Comparison of ENCODE assay signal across 10 cellular contexts in genomic region chr20:34377072-34377847, GRCh38. TPM values are rescaled to one million over a fixed set of nuclear protein-coding genes. Genes with fewer than 3 reads are reported as not detected.
DNase-seq lines count a peak whose midpoint lies in the region; ATAC-seq, FAIRE-seq and TF ChIP-seq lines count a peak whose summit lies in the region.
"Had no signal": no experiment of that assay in that cellular context is flagged by ENCODE, and none has a peak within 500 bp of the region (broad histone marks: within the 10 kb centered on the region; RNA-seq: fewer than 3 reads in every experiment).

No MANE protein-coding gene starts in this region.

- H3K27me3 Mint-ChIP-seq in effector memory CD8-positive, alpha-beta T cell = no peaks in the 10 kb centered on the region

- H3K9me3 Mint-ChIP-seq in effector memory CD8-positive, alpha-beta T cell = no peaks in the 10 kb centered on the region

- FAIRE-seq in GM12891 (lab: Jason Lieb, UNC) (peak; percentile 82), H54 (lab: Jason Lieb, UNC) (no peak)
- FAIRE-seq: pancreas had no signal

- peaks cover 78% of the 10 kb centered on the region for H3K36me3 Mint-ChIP-seq in effector memory CD8-positive, alpha-beta T cell (ENCODE audit: insufficient read depth)

- peak overlapping the region; percentile 57 to 59 for H3K4me3 Mint-ChIP-seq in effector memory CD8-positive, alpha-beta T cell

- H3K4me1 Mint-ChIP-seq in effector memory CD8-positive, alpha-beta T cell (ENCODE audit: low read depth in 2 of 2) = peaks cover 35 to 57% of the 10 kb centered on the region in 2 donors

- no peak for TF ChIP-seq POLR2A in GM12891 (IDR thresholded peaks at IDR 0.05; ENCODE audit: low read depth, low read length)
- no peak for TF ChIP-seq POLR2A in H54 (IDR thresholded peaks at IDR 0.05; ENCODE audit: low read depth, low read length)

- DNase-seq in GM12891 (ENCODE audit: insufficient read length, low spot score) = no peak
- no peak for DNase-seq in effector memory CD8-positive, alpha-beta T cell
- DNase-seq in H54 (ENCODE audit: insufficient read length, low spot score) = no peak
- no peak for DNase-seq in cerebellar cortex (ENCODE audit: low spot score)
- no peak for DNase-seq in glomerular visceral epithelial cell (ENCODE audit: extremely low spot score)
- DNase-seq in SK-N-DZ (ENCODE audit: low spot score) = no peak
- DNase-seq: NCI-H1092, pancreas had no signal

- ATAC-seq in GM19395 (IDR thresholded peaks at IDR 0.05; ENCODE audit: unreplicated experiment) = peak; percentile 78
- ATAC-seq in HG03095 (IDR thresholded peaks at IDR 0.05; ENCODE audit: unreplicated experiment) = peak; percentile 83
- ATAC-seq in effector memory CD8-positive, alpha-beta T cell (replicated peaks) = peak; percentile 40

- peak overlapping the region; percentile 64 to 91 for H3K27ac Mint-ChIP-seq in effector memory CD8-positive, alpha-beta T cell

TF ChIP-seq in GM12891, 5 proteins besides CTCF, POLR2A, EP300 and RAD21:
- TF ChIP-seq PAX5 (IDR thresholded peaks at IDR 0.05; ENCODE audit: insufficient read depth, low read length, severe bottlenecking) = peak; percentile 85
- TF ChIP-seq POU2F2 (IDR thresholded peaks at IDR 0.05; ENCODE audit: low read depth, low read length) = peak; percentile 66; the same call in 1 of the 2 replicates
- TF ChIP-seq POLR2AphosphoS5 (IDR thresholded peaks at IDR 0.05; ENCODE audit: low read depth, low read length) = no peak
- no peak for TF ChIP-seq TAF1 (IDR thresholded peaks at IDR 0.05; ENCODE audit: low read depth, low read length)

RNA-seq across cellular contexts. Expression of gene ITCH, which starts 14.2 kb away (rescaled TPM):
- 9.5 TPM for polyA plus RNA-seq in GM12891 (2012; ENCODE audit: low read depth, missing spikeins)
- polyA plus RNA-seq in SK-N-DZ (2014; cell fraction: cytosol; rRNA removed) = 27.7 and 36.2 TPM in 2 replicates
- 24.4 and 26.2 TPM in 2 replicates for polyA plus RNA-seq in SK-N-DZ (2014; cell fraction: nucleus; rRNA removed)
